1 cellular context compared by ENCODE assay signal in genomic region chr20:62900052-62900691, GRCh38.
A peak's percentile ranks its signal among the peaks of the same experiment; 100 is the strongest.
TF ChIP-seq lines count a peak whose summit lies in the region.

No MANE protein-coding gene starts in this region.

TF ChIP-seq in HepG2, 621 proteins besides CTCF, POLR2A, EP300 and RAD21 (continued from another document and continues in another):
- TF ChIP-seq, protein P1, sequence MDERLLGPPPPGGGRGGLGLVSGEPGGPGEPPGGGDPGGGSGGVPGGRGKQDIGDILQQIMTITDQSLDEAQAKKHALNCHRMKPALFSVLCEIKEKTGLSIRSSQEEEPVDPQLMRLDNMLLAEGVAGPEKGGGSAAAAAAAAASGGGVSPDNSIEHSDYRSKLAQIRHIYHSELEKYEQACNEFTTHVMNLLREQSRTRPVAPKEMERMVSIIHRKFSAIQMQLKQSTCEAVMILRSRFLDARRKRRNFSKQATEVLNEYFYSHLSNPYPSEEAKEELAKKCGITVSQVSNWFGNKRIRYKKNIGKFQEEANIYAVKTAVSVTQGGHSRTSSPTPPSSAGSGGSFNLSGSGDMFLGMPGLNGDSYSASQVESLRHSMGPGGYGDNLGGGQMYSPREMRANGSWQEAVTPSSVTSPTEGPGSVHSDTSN (CRISPR knock-in tag; IDR thresholded peaks at IDR 0.05), result no peak
- TF ChIP-seq, protein P2, sequence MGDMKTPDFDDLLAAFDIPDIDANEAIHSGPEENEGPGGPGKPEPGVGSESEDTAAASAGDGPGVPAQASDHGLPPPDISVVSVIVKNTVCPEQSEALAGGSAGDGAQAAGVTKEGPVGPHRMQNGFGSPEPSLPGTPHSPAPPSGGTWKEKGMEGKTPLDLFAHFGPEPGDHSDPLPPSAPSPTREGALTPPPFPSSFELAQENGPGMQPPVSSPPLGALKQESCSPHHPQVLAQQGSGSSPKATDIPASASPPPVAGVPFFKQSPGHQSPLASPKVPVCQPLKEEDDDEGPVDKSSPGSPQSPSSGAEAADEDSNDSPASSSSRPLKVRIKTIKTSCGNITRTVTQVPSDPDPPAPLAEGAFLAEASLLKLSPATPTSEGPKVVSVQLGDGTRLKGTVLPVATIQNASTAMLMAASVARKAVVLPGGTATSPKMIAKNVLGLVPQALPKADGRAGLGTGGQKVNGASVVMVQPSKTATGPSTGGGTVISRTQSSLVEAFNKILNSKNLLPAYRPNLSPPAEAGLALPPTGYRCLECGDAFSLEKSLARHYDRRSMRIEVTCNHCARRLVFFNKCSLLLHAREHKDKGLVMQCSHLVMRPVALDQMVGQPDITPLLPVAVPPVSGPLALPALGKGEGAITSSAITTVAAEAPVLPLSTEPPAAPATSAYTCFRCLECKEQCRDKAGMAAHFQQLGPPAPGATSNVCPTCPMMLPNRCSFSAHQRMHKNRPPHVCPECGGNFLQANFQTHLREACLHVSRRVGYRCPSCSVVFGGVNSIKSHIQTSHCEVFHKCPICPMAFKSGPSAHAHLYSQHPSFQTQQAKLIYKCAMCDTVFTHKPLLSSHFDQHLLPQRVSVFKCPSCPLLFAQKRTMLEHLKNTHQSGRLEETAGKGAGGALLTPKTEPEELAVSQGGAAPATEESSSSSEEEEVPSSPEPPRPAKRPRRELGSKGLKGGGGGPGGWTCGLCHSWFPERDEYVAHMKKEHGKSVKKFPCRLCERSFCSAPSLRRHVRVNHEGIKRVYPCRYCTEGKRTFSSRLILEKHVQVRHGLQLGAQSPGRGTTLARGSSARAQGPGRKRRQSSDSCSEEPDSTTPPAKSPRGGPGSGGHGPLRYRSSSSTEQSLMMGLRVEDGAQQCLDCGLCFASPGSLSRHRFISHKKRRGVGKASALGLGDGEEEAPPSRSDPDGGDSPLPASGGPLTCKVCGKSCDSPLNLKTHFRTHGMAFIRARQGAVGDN (CRISPR knock-in tag; IDR thresholded peaks at IDR 0.05), result peak; percentile 97
- TF ChIP-seq KDM6A (CRISPR knock-in tag; IDR thresholded peaks at IDR 0.05; ENCODE audit: low read depth), result no peak
- TF ChIP-seq FOXO1 (CRISPR knock-in tag; IDR thresholded peaks at IDR 0.05), result peak; percentile 24; the same call in 1 of the 2 replicates
- peak; percentile 79; the same call in 1 of the 2 replicates for TF ChIP-seq ZNF746 (CRISPR knock-in tag; IDR thresholded peaks at IDR 0.05)
- peak; percentile 61 for TF ChIP-seq ATF3 (CRISPR knock-in tag; IDR thresholded peaks at IDR 0.05)
- TF ChIP-seq ZFP37 (CRISPR knock-in tag; IDR thresholded peaks at IDR 0.05; ENCODE audit: borderline replicate concordance), result peak; percentile 93
- peak; percentile 96; the same call in 1 of the 2 replicates for TF ChIP-seq ZNF839 (CRISPR knock-in tag; IDR thresholded peaks at IDR 0.05; ENCODE audit: borderline replicate concordance)
- no peak; the same call in 1 of the 2 replicates for TF ChIP-seq ZNF552 (CRISPR knock-in tag; IDR thresholded peaks at IDR 0.05; ENCODE audit: borderline replicate concordance)
- TF ChIP-seq EEA1 (CRISPR knock-in tag; IDR thresholded peaks at IDR 0.05; ENCODE audit: borderline replicate concordance), result no peak
- TF ChIP-seq ZNF180 (CRISPR knock-in tag; IDR thresholded peaks at IDR 0.05; ENCODE audit: borderline replicate concordance, low read depth), result 0 out of 2 replicates have a peak, but pooled peaks have one; percentile 92
- no peak for TF ChIP-seq ZNF382 (CRISPR knock-in tag; IDR thresholded peaks at IDR 0.05; ENCODE audit: borderline replicate concordance)
- TF ChIP-seq ZNF749 (CRISPR knock-in tag; IDR thresholded peaks at IDR 0.05; ENCODE audit: borderline replicate concordance), result peak; percentile 45; the same call in 1 of the 2 replicates
- no peak for TF ChIP-seq HNF4G (IDR thresholded peaks at IDR 0.05; ENCODE audit: borderline replicate concordance, low read depth, low read length)
- TF ChIP-seq HNF4G (CRISPR knock-in tag; IDR thresholded peaks at IDR 0.05; ENCODE audit: borderline replicate concordance, low read depth), result peak; percentile 77; the same call in 1 of the 2 replicates
- TF ChIP-seq, protein P3, sequence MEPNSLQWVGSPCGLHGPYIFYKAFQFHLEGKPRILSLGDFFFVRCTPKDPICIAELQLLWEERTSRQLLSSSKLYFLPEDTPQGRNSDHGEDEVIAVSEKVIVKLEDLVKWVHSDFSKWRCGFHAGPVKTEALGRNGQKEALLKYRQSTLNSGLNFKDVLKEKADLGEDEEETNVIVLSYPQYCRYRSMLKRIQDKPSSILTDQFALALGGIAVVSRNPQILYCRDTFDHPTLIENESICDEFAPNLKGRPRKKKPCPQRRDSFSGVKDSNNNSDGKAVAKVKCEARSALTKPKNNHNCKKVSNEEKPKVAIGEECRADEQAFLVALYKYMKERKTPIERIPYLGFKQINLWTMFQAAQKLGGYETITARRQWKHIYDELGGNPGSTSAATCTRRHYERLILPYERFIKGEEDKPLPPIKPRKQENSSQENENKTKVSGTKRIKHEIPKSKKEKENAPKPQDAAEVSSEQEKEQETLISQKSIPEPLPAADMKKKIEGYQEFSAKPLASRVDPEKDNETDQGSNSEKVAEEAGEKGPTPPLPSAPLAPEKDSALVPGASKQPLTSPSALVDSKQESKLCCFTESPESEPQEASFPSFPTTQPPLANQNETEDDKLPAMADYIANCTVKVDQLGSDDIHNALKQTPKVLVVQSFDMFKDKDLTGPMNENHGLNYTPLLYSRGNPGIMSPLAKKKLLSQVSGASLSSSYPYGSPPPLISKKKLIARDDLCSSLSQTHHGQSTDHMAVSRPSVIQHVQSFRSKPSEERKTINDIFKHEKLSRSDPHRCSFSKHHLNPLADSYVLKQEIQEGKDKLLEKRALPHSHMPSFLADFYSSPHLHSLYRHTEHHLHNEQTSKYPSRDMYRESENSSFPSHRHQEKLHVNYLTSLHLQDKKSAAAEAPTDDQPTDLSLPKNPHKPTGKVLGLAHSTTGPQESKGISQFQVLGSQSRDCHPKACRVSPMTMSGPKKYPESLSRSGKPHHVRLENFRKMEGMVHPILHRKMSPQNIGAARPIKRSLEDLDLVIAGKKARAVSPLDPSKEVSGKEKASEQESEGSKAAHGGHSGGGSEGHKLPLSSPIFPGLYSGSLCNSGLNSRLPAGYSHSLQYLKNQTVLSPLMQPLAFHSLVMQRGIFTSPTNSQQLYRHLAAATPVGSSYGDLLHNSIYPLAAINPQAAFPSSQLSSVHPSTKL (CRISPR knock-in tag; IDR thresholded peaks at IDR 0.05), result peak; percentile 39; the same call in 1 of the 2 replicates
- peak; percentile 59; the same call in 1 of the 2 replicates for TF ChIP-seq CAMTA2 (CRISPR knock-in tag; IDR thresholded peaks at IDR 0.05; ENCODE audit: borderline replicate concordance)
- TF ChIP-seq PAWR (CRISPR knock-in tag; IDR thresholded peaks at IDR 0.05; ENCODE audit: borderline replicate concordance), result no peak
- TF ChIP-seq PCBP1 (IDR thresholded peaks at IDR 0.05; ENCODE audit: borderline replicate concordance, low read depth, low read length), result peak; percentile 88
- TF ChIP-seq, protein P4, sequence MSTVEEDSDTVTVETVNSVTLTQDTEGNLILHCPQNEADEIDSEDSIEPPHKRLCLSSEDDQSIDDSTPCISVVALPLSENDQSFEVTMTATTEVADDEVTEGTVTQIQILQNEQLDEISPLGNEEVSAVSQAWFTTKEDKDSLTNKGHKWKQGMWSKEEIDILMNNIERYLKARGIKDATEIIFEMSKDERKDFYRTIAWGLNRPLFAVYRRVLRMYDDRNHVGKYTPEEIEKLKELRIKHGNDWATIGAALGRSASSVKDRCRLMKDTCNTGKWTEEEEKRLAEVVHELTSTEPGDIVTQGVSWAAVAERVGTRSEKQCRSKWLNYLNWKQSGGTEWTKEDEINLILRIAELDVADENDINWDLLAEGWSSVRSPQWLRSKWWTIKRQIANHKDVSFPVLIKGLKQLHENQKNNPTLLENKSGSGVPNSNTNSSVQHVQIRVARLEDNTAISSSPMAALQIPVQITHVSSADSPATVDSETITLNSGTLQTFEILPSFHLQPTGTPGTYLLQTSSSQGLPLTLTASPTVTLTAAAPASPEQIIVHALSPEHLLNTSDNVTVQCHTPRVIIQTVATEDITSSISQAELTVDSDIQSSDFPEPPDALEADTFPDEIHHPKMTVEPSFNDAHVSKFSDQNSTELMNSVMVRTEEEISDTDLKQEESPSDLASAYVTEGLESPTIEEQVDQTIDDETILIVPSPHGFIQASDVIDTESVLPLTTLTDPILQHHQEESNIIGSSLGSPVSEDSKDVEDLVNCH (CRISPR knock-in tag; IDR thresholded peaks at IDR 0.05), result no peak
- peak; percentile 71 for TF ChIP-seq HNRNPLL (IDR thresholded peaks at IDR 0.05; ENCODE audit: low read depth, low read length, poor library complexity, severe bottlenecking)
- 0 out of 2 replicates have a peak, but pooled peaks have one; percentile 12 for TF ChIP-seq ZNF205 (CRISPR knock-in tag; IDR thresholded peaks at IDR 0.05)
- peak; percentile 95 for TF ChIP-seq ZNF350 (CRISPR knock-in tag; IDR thresholded peaks at IDR 0.05; ENCODE audit: borderline replicate concordance, low read depth)
- 0 out of 2 replicates have a peak, but pooled peaks have one; percentile 72 for TF ChIP-seq ZHX1 (CRISPR knock-in tag; IDR thresholded peaks at IDR 0.05; ENCODE audit: low read depth)
- peak; percentile 48; the same call in 1 of the 2 replicates for TF ChIP-seq ELF3 (CRISPR knock-in tag; IDR thresholded peaks at IDR 0.05)
- TF ChIP-seq, protein P5, sequence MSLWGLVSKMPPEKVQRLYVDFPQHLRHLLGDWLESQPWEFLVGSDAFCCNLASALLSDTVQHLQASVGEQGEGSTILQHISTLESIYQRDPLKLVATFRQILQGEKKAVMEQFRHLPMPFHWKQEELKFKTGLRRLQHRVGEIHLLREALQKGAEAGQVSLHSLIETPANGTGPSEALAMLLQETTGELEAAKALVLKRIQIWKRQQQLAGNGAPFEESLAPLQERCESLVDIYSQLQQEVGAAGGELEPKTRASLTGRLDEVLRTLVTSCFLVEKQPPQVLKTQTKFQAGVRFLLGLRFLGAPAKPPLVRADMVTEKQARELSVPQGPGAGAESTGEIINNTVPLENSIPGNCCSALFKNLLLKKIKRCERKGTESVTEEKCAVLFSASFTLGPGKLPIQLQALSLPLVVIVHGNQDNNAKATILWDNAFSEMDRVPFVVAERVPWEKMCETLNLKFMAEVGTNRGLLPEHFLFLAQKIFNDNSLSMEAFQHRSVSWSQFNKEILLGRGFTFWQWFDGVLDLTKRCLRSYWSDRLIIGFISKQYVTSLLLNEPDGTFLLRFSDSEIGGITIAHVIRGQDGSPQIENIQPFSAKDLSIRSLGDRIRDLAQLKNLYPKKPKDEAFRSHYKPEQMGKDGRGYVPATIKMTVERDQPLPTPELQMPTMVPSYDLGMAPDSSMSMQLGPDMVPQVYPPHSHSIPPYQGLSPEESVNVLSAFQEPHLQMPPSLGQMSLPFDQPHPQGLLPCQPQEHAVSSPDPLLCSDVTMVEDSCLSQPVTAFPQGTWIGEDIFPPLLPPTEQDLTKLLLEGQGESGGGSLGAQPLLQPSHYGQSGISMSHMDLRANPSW (CRISPR knock-in tag; IDR thresholded peaks at IDR 0.05; ENCODE audit: borderline replicate concordance), result peak; percentile 85
- TF ChIP-seq, protein P6, sequence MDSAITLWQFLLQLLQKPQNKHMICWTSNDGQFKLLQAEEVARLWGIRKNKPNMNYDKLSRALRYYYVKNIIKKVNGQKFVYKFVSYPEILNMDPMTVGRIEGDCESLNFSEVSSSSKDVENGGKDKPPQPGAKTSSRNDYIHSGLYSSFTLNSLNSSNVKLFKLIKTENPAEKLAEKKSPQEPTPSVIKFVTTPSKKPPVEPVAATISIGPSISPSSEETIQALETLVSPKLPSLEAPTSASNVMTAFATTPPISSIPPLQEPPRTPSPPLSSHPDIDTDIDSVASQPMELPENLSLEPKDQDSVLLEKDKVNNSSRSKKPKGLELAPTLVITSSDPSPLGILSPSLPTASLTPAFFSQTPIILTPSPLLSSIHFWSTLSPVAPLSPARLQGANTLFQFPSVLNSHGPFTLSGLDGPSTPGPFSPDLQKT (CRISPR knock-in tag; IDR thresholded peaks at IDR 0.05; ENCODE audit: borderline replicate concordance), result no peak; the same call in 1 of the 2 replicates
- peak; percentile 93 for TF ChIP-seq STAG1 (CRISPR knock-in tag; IDR thresholded peaks at IDR 0.05)
- TF ChIP-seq, protein P7, sequence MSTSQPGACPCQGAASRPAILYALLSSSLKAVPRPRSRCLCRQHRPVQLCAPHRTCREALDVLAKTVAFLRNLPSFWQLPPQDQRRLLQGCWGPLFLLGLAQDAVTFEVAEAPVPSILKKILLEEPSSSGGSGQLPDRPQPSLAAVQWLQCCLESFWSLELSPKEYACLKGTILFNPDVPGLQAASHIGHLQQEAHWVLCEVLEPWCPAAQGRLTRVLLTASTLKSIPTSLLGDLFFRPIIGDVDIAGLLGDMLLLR (CRISPR knock-in tag; IDR thresholded peaks at IDR 0.05), result no peak
- no peak; the same call in 1 of the 2 replicates for TF ChIP-seq MTF1 (CRISPR knock-in tag; IDR thresholded peaks at IDR 0.05)
- TF ChIP-seq BCL6 (CRISPR knock-in tag; IDR thresholded peaks at IDR 0.05), result peak; percentile 15; the same call in 1 of the 2 replicates
- TF ChIP-seq, protein P8, sequence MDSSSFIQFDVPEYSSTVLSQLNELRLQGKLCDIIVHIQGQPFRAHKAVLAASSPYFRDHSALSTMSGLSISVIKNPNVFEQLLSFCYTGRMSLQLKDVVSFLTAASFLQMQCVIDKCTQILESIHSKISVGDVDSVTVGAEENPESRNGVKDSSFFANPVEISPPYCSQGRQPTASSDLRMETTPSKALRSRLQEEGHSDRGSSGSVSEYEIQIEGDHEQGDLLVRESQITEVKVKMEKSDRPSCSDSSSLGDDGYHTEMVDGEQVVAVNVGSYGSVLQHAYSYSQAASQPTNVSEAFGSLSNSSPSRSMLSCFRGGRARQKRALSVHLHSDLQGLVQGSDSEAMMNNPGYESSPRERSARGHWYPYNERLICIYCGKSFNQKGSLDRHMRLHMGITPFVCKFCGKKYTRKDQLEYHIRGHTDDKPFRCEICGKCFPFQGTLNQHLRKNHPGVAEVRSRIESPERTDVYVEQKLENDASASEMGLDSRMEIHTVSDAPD (CRISPR knock-in tag; IDR thresholded peaks at IDR 0.05), result 0 out of 2 replicates have a peak, but pooled peaks have one; percentile 40
